ENCODE assay signal across 10 cellular contexts in genomic region chr9:99936947-99937587, GRCh38.
"Had no signal": no experiment of that assay in that cellular context is flagged by ENCODE, and none has a peak within 500 bp of the region (broad histone marks: within the 10 kb centered on the region; RNA-seq: fewer than 3 reads in every experiment).

No MANE protein-coding gene starts in this region.

- H3K36me3 ChIP-seq: HAP-1 had no signal

- FAIRE-seq: H1 had no signal

- H3K4me3 ChIP-seq: GM23248, GM23338, HAP-1 had no signal

- H3K9me3 ChIP-seq: HAP-1 had no signal

- H3K27ac ChIP-seq: GM23248 had no signal

- DNase-seq: GM23248, GOT3, H7, H9, HCEC 1CT, HFFc6 had no signal

- H3K4me1 ChIP-seq: HAP-1 had no signal

- ATAC-seq: GM23338, HCT116 had no signal
